In the genomic region with DNA sequence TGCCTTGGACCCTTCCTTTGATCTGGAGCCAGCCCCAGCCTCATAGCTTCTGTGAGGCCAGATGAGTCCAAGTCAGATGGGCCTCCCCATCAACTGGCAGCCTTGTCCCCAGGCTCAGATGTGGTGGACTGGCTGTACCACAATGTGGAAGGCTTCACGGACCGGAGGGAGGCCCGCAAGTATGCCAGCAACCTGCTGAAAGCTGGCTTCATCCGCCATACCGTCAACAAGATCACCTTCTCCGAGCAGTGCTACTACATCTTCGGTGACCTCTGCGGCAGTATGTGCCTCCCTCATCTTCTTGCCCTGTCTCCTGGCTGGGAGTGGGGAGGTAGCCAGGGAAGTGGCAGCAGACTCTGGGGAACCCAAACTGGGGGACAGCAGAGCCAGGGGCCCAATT, we compare ENCODE assay signal across 17 cellular contexts.
"Had no signal": no experiment of that assay in that cellular context is flagged by ENCODE, and none has a peak within 500 bp of the region (broad histone marks: within the 10 kb centered on the region; RNA-seq: fewer than 3 reads in every experiment).

No MANE protein-coding gene starts in this region.

- H3K4me3 ChIP-seq: adrenal gland, lung, prostate gland, stomach had no signal

- H3K9me3 ChIP-seq: adrenal gland, prostate gland, stomach had no signal

- H3K27me3 Mint-ChIP-seq: activated CD8-positive, alpha-beta T cell treated with anti-CD3 and anti-CD28 coated beads for 36 hours had no signal

- H3K36me3 Mint-ChIP-seq: natural killer cell had no signal

- DNase-seq: activated CD4-positive, alpha-beta T cell treated with anti-CD3 and anti-CD28 coated beads for 1 hour; activated CD8-positive, alpha-beta memory T cell treated with anti-CD3 and anti-CD28 coated beads, Interleukin-2, amount 50 U/mL, for 48 hours; activated CD8-positive, alpha-beta T cell treated with anti-CD3 and anti-CD28 coated beads for 36 hours; activated naive CD4-positive, alpha-beta T cell treated with anti-CD3 and anti-CD28 coated beads for 36 hours; adrenal gland; central memory CD4-positive, alpha-beta T cell; cortex of kidney; effector memory CD4-positive, alpha-beta T cell; glutamatergic neuron; left cardiac atrium; natural killer cell; stimulated activated CD4-positive, alpha-beta T cell treated with anti-CD3 and anti-CD28 coated beads, Interleukin-4, amount 100 ng/mL, for 4 hours; stomach; T-helper 9 cell had no signal

- H3K27ac ChIP-seq: adrenal gland, prostate gland had no signal

- H3K9me3 Mint-ChIP-seq: activated CD8-positive, alpha-beta T cell treated with anti-CD3 and anti-CD28 coated beads for 36 hours; activated naive CD4-positive, alpha-beta T cell treated with anti-CD3 and anti-CD28 coated beads for 36 hours; activated T-helper 1 cell treated with anti-CD3 and anti-CD28 coated beads, Interleukin-12 subunit alpha, Interleukin-12 subunit beta, Interleukin-2, Interleukin-4 antibody, amounts not matched to agents 30 ng/mL and 10 ng/mL and 1 ng/mL, durations not matched to agents 14 hours and 24 hours and 36 hours; natural killer cell had no signal

- H3K27me3 ChIP-seq: adrenal gland, stomach had no signal

- H3K27ac Mint-ChIP-seq: activated CD8-positive, alpha-beta T cell treated with anti-CD3 and anti-CD28 coated beads for 36 hours; activated naive CD4-positive, alpha-beta T cell treated with anti-CD3 and anti-CD28 coated beads for 36 hours; activated T-helper 1 cell treated with anti-CD3 and anti-CD28 coated beads, Interleukin-12 subunit alpha, Interleukin-12 subunit beta, Interleukin-2, Interleukin-4 antibody, amounts not matched to agents 30 ng/mL and 10 ng/mL and 1 ng/mL, durations not matched to agents 14 hours and 24 hours and 36 hours; natural killer cell had no signal

- H3K4me1 ChIP-seq: adrenal gland, prostate gland had no signal

- H3K4me3 Mint-ChIP-seq: activated CD8-positive, alpha-beta T cell treated with anti-CD3 and anti-CD28 coated beads for 36 hours; activated naive CD4-positive, alpha-beta T cell treated with anti-CD3 and anti-CD28 coated beads for 36 hours; activated T-helper 1 cell treated with anti-CD3 and anti-CD28 coated beads, Interleukin-12 subunit alpha, Interleukin-12 subunit beta, Interleukin-2, Interleukin-4 antibody, amounts not matched to agents 30 ng/mL and 10 ng/mL and 1 ng/mL, durations not matched to agents 14 hours and 24 hours and 36 hours; natural killer cell had no signal
